In the genomic region with DNA sequence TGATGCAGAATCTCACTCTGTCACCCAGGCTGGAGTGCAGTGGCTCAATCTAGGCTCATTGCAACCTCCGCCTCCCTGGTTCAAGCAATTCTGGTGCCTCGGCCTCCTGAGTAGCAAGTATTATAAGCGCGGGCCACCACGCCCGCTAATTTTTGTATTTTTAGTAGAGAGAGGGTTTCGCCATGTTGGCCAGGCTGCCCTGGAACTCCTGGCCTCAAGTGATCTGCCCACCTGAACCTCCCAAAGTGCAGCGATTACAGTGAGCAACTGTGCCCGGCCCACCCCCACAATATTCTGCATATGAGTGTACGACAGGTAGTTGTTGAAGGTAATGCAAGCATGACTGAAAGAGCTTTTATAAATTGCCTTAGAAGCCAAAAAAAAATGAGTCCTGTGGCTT, we compare ENCODE assay signal across 11 cellular contexts. TPM values are rescaled to one million over a fixed set of nuclear protein-coding genes. Genes with fewer than 3 reads are reported as not detected.
DNase-seq lines count a peak whose midpoint lies in the region; TF ChIP-seq lines count a peak whose summit lies in the region.
"Had no signal": no experiment of that assay in that cellular context is flagged by ENCODE, and none has a peak within 500 bp of the region (broad histone marks: within the 10 kb centered on the region; RNA-seq: fewer than 3 reads in every experiment).

No MANE protein-coding gene starts in this region.

- 92 to 93% methylated on average over 10 of the region's 10 CpGs for WGBS in GM23248 (ENCODE audit: low coverage in 1 of 2, low lambda C conversion rate in 2 of 2, missing lambda C conversion rate in 2 of 2), 2 experiments

- H3K9ac ChIP-seq in GM23248 = peak overlapping the region; percentile 96
- H3K9ac ChIP-seq in iPS-15b (ENCODE audit: low read depth, low read length) = peak overlapping the region; percentile 98

- H3K4me2 ChIP-seq in GM23248 (ENCODE audit: unreplicated experiment) = peak overlapping the region; percentile 91

- POLR2A ChIA-PET in activated CD4-positive, alpha-beta memory T cell treated with anti-CD3 and anti-CD28 coated beads, Interleukin-2, amount 10 ng/mL, durations not matched to agents 7 days and 5 days (lab: Charles Lee) = interaction anchor here (1.5 to 3.8 kb wide), 4 partner anchors 7 to 342 kb away, joined by 5 to 17 read pairs (median 6); a partner anchor contains a TSS

- no peaks in the 10 kb centered on the region for H3K9me3 ChIP-seq in GM23248 (ENCODE audit: low read depth)
- H3K9me3 ChIP-seq in iPS-15b (ENCODE audit: control insufficient read depth, insufficient read depth, low read length) = no peaks in the 10 kb centered on the region

- H3K9me3 Mint-ChIP-seq in activated CD4-positive, alpha-beta memory T cell treated with anti-CD3 and anti-CD28 coated beads, Interleukin-2, amount 10 ng/mL, durations not matched to agents 7 days and 5 days = no peaks in the 10 kb centered on the region

- H3K36me3 ChIP-seq in GM23248 (ENCODE audit: low read depth) = no peaks in the 10 kb centered on the region
- no peaks in the 10 kb centered on the region for H3K36me3 ChIP-seq in iPS-15b (ENCODE audit: control insufficient read depth, insufficient read depth, low read length)

- H3F3A ChIP-seq in GM23248 (ENCODE audit: insufficient read depth) = no peaks in the 10 kb centered on the region

- peaks cover 33% of the 10 kb centered on the region for H3K4me1 Mint-ChIP-seq in activated CD4-positive, alpha-beta memory T cell treated with anti-CD3 and anti-CD28 coated beads, Interleukin-2, amount 10 ng/mL, durations not matched to agents 7 days and 5 days

- H3K4me3 ChIP-seq in AG09309 (ENCODE audit: control insufficient read depth, low read depth, low read length) = peak overlapping the region; percentile 80
- H3K4me3 ChIP-seq in GM23248 = peak overlapping the region; percentile 93
- H3K4me3 ChIP-seq in iPS-15b (ENCODE audit: low read depth, low read length) = peak overlapping the region; percentile 96

- TF ChIP-seq CTCF in AG09309 (IDR thresholded peaks at IDR 0.05; ENCODE audit: control insufficient read depth, insufficient read depth, low read depth, low read length, missing control alignments) = no peak

- 0 out of 2 replicates have a peak, but pooled peaks cover 2% of the 10 kb centered on the region for H4K20me1 ChIP-seq in GM23248 (ENCODE audit: insufficient read depth)

- H3K36me3 Mint-ChIP-seq in activated CD4-positive, alpha-beta memory T cell treated with anti-CD3 and anti-CD28 coated beads, Interleukin-2, amount 10 ng/mL, durations not matched to agents 7 days and 5 days (ENCODE audit: low read depth) = peaks cover 12% of the 10 kb centered on the region

- CTCF ChIA-PET in activated CD4-positive, alpha-beta memory T cell treated with anti-CD3 and anti-CD28 coated beads, Interleukin-2, amount 10 ng/mL, durations not matched to agents 7 days and 5 days (lab: Charles Lee) = interaction anchor here (0.7 kb wide), 2 partner anchors 121 to 405 kb away, joined by 3 to 4 read pairs; no protein-coding TSS in a partner anchor

- H3K27ac Mint-ChIP-seq in activated CD4-positive, alpha-beta memory T cell treated with anti-CD3 and anti-CD28 coated beads, Interleukin-2, amount 10 ng/mL, durations not matched to agents 7 days and 5 days = no peak overlapping the region

- H3K79me2 ChIP-seq in GM23248 (ENCODE audit: insufficient read depth) = peaks cover 62% of the 10 kb centered on the region

- peaks cover 5% of the 10 kb centered on the region for H3K27me3 Mint-ChIP-seq in activated CD4-positive, alpha-beta memory T cell treated with anti-CD3 and anti-CD28 coated beads, Interleukin-2, amount 10 ng/mL, durations not matched to agents 7 days and 5 days

- DNase-seq in AG09309 (ENCODE audit: low read depth) = no peak
- DNase-seq in GM23248 = no peak
- DNase-seq in activated CD4-positive, alpha-beta memory T cell treated with anti-CD3 and anti-CD28 coated beads, Interleukin-2, amount 10 ng/mL, durations not matched to agents 7 days and 5 days = no peak
- no peak for DNase-seq in DMS 273 (lab: John Stamatoyannopoulos, UW; ENCODE audit: unreplicated experiment)
- no peak for DNase-seq in epidermal melanocyte (ENCODE audit: insufficient read length, low spot score)
- no peak for DNase-seq in Kasumi-1 (lab: John Stamatoyannopoulos, UW)
- DNase-seq in NCI-H446 (lab: John Stamatoyannopoulos, UW) = no peak
- DNase-seq: NCI-H2107, substantia nigra, T1000 had no signal

- in situ Hi-C loops in GM23248 (cut with MboI) = no loop called here

- no peak overlapping the region for H2AFZ ChIP-seq in GM23248

- peak overlapping the region; percentile 98 for H3K4me3 Mint-ChIP-seq in activated CD4-positive, alpha-beta memory T cell treated with anti-CD3 and anti-CD28 coated beads, Interleukin-2, amount 10 ng/mL, durations not matched to agents 7 days and 5 days

- H3K4me1 ChIP-seq in GM23248 (ENCODE audit: insufficient read depth) = peaks cover 11% of the 10 kb centered on the region; the same call in 1 of the 2 replicates
- no peaks in the 10 kb centered on the region for H3K4me1 ChIP-seq in iPS-15b (ENCODE audit: control insufficient read depth, insufficient read depth, low read length)

- H3K27me3 ChIP-seq in GM23248 (replicated peaks; ENCODE audit: insufficient read depth) = no peaks in the 10 kb centered on the region
- H3K27me3 ChIP-seq in iPS-15b (ENCODE audit: control insufficient read depth, insufficient read depth, low read length) = no peaks in the 10 kb centered on the region

- no peak overlapping the region for H3K27ac ChIP-seq in GM23248

- H3K9me2 ChIP-seq in GM23248 (ENCODE audit: insufficient read depth) = no peaks in the 10 kb centered on the region

RNA-seq across cellular contexts. Expression of a gene that starts 1.2 kb away (rescaled TPM):
- total RNA-seq in GM23248 (2014; rRNA removed; shearing (Covaris generic)) = 30.5 and 44.1 TPM in 2 replicates
- 22.9 and 25.8 TPM in 2 replicates for polyA plus RNA-seq in GM23248 (2016; fragmentation: Nextera tagmentation; extraction: Ambion mirVana)
- total RNA-seq in activated CD4-positive, alpha-beta memory T cell treated with anti-CD3 and anti-CD28 coated beads, Interleukin-2, amount 10 ng/mL, durations not matched to agents 7 days and 5 days = 10 to 100 TPM; 31.4 to 34.0 TPM
